In the genomic region with DNA sequence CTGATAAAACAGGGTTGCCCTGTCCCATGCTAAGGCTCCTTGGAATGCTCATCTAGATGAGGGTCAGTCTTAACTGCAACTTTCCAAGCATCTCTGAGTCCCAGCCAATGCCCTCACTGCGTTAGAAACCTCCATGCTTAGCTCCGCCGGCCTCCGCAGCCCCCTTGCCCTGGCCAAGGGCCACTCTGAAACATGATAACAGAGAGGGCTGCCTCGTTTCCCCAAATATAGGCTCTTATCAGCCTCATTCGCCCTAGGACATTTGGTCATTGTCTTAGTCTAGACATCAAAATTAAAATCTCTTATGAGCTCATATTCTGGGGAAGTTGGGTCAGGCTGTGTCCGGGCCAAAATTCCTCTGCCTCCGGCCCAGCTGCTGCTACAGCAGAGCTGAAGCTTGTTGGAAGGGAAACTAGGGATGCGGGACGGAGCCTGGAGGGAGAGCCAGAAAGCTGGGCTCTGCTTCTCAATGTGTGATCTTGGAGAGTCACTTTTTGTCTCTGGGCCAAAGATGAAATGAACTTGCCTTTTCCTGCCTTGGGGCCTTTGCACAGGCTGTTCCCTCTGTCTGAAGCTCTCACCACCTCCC, we compare ENCODE assay signal across 12 cellular contexts.
DNase-seq lines count a peak whose midpoint lies in the region; ATAC-seq and TF ChIP-seq lines count a peak whose summit lies in the region.
"Had no signal": no experiment of that assay in that cellular context is flagged by ENCODE, and none has a peak within 500 bp of the region (broad histone marks: within the 10 kb centered on the region; RNA-seq: fewer than 3 reads in every experiment).

No MANE protein-coding gene starts in this region.

- no peak for TF ChIP-seq CTCF in nephron (IDR thresholded peaks at IDR 0.05; ENCODE audit: unreplicated experiment in 3 of 3)
- no peak for TF ChIP-seq CTCF in upper lobe of right lung (IDR thresholded peaks at IDR 0.05)

- peaks cover 12% of the 10 kb centered on the region for H3K27me3 Mint-ChIP-seq in nephron (ENCODE audit: low read depth)

- ATAC-seq in upper lobe of right lung (peak; percentile 5), GM18870 (IDR thresholded peaks at IDR 0.05; ENCODE audit: unreplicated experiment) (no peak)

- intact Hi-C loops in upper lobe of right lung (cut with DNase I), result loop anchor here (5.0 kb wide), 1 partner anchor 207 kb away; no protein-coding TSS in a partner anchor

- peaks cover 23% of the 10 kb centered on the region for H3K4me1 ChIP-seq in upper lobe of right lung

- H3K27ac ChIP-seq in upper lobe of right lung, result peak overlapping the region; percentile 69
- H3K27ac ChIP-seq: SJCRH30 had no signal

- H3K9me3 ChIP-seq in upper lobe of right lung, result no peaks in the 10 kb centered on the region
- H3K9me3 ChIP-seq: A549, SJCRH30 had no signal

- H3K9me3 Mint-ChIP-seq in nephron, result no peaks in the 10 kb centered on the region
- H3K9me3 Mint-ChIP-seq: activated CD4-positive, alpha-beta T cell treated with anti-CD3 and anti-CD28 coated beads, Interleukin-2, amount 10 ng/mL, durations not matched to agents 24 days and 14 days; type B pancreatic cell had no signal

- peak; percentile 36 for DNase-seq in activated effector memory CD4-positive, alpha-beta T cell treated with anti-CD3 and anti-CD28 coated beads, Interleukin-2, amount 50 U/mL, for 16 hours
- DNase-seq in activated effector memory CD4-positive, alpha-beta T cell treated with Interleukin-2 at 50 U/mL for 16 hours, result no peak
- DNase-seq in globus pallidus (ENCODE audit: low spot score), result peak; percentile 20
- DNase-seq in upper lobe of right lung, result peak; percentile 67
- no peak for DNase-seq in DMS79 (lab: John Stamatoyannopoulos, UW)
- no peak for DNase-seq in NCI-H1417 treated with DMSO at 0.1 percent for 48 hours (lab: John Stamatoyannopoulos, UW)

- no peaks in the 10 kb centered on the region for H3K36me3 ChIP-seq in upper lobe of right lung
- H3K36me3 ChIP-seq: SJCRH30 had no signal

- no peaks in the 10 kb centered on the region for H3K36me3 Mint-ChIP-seq in nephron (ENCODE audit: low read depth)
- H3K36me3 Mint-ChIP-seq: type B pancreatic cell had no signal

- H3K27ac Mint-ChIP-seq in nephron, result peak overlapping the region; percentile 21 to 91 (median 86)
- H3K27ac Mint-ChIP-seq: activated CD4-positive, alpha-beta T cell treated with anti-CD3 and anti-CD28 coated beads, Interleukin-2, amount 10 ng/mL, durations not matched to agents 24 days and 14 days had no signal

- H3K4me3 ChIP-seq in upper lobe of right lung, result no peak overlapping the region
- H3K4me3 ChIP-seq: A549, SJCRH30 had no signal

- H3K4me3 Mint-ChIP-seq in nephron, result no peak overlapping the region
- H3K4me3 Mint-ChIP-seq: activated CD4-positive, alpha-beta T cell treated with anti-CD3 and anti-CD28 coated beads, Interleukin-2, amount 10 ng/mL, durations not matched to agents 24 days and 14 days; type B pancreatic cell had no signal

- peaks cover 60% of the 10 kb centered on the region for H3K4me1 Mint-ChIP-seq in nephron

- no peaks in the 10 kb centered on the region for H3K27me3 ChIP-seq in upper lobe of right lung
- H3K27me3 ChIP-seq: SJCRH30 had no signal

Comparison
In these comparisons a context has a peak if more than half of its experiments do, and no peak if none do; other contexts are left out.
1. DNase-seq: peak in activated effector memory CD4-positive, alpha-beta T cell treated with anti-CD3 and anti-CD28 coated beads, Interleukin-2, amount 50 U/mL, for 16 hours (single experiment), globus pallidus (single experiment) and upper lobe of right lung (single experiment); none in activated effector memory CD4-positive, alpha-beta T cell treated with Interleukin-2 at 50 U/mL for 16 hours (single experiment), DMS79 (single experiment) and NCI-H1417 treated with DMSO at 0.1 percent for 48 hours (single experiment).